8 cellular contexts compared by ENCODE assay signal in the genomic region with DNA sequence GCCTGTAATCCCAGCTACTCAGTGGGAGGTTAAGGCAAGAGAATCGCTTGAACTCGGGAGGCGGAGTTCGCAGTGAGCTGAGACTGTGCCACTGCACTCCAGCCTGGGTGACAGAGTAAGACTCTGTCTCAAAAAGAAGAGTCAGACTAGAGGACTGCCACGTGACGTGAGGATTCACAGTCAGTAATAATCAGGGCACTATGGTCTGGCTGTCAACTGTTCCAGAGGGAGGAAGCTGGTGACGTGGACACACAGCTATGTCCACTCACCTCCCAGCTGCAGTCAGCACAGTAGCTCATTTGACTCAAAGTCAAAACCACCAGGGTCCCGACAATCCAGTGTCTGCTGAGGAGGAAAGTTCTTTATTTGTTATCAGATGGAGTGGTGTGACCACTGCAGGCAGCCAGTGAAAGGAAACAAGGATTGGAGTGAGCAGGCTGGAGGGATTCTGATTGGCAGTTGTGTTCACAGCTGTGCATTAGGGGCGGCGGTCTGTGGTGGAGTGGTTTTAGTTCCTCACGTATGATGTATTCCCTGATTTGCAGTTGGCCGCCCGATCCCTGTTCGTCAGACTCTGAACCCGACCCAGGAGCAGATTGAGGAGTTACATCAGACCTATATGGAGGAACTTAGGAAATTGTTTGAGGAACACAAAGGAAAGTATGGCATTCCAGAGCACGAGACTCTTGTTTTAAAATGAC. TPM values are rescaled to one million over a fixed set of nuclear protein-coding genes. Genes with fewer than 3 reads are reported as not detected.
DNase-seq lines count a peak whose midpoint lies in the region; ATAC-seq lines count a peak whose summit lies in the region.

No MANE protein-coding gene starts in this region.

- intact Hi-C loops in Right ventricle myocardium inferior (cut with DNase I) = loop anchor here (2.0 kb wide), 1 partner anchor 85 kb away; no protein-coding TSS in a partner anchor

- H3K9me3 Mint-ChIP-seq in CD4-positive, CD25-positive, alpha-beta regulatory T cell = no peaks in the 10 kb centered on the region
- no peaks in the 10 kb centered on the region for H3K9me3 Mint-ChIP-seq in activated naive CD8-positive, alpha-beta T cell treated with anti-CD3 and anti-CD28 coated beads, Interleukin-2, amount 50 U/mL, for 24 hours

- H3K27me3 Mint-ChIP-seq in CD4-positive, CD25-positive, alpha-beta regulatory T cell = peaks cover 36% of the 10 kb centered on the region
- H3K27me3 Mint-ChIP-seq in activated naive CD8-positive, alpha-beta T cell treated with anti-CD3 and anti-CD28 coated beads, Interleukin-2, amount 50 U/mL, for 24 hours = peaks cover 12% of the 10 kb centered on the region

- H3K36me3 ChIP-seq in CD4-positive, CD25-positive, alpha-beta regulatory T cell (ENCODE audit: control insufficient read depth, insufficient read depth, low read length) = no peaks in the 10 kb centered on the region

- H3K9me3 ChIP-seq in CD4-positive, CD25-positive, alpha-beta regulatory T cell (ENCODE audit: control insufficient read depth in 2 of 2, low read length in 2 of 2) = no peaks in the 10 kb centered on the region

- ATAC-seq in CD4-positive, CD25-positive, alpha-beta regulatory T cell (ENCODE audit: low read depth in 2 of 2) = peak; percentile 28 to 52
- ATAC-seq in GM21423 (IDR thresholded peaks at IDR 0.05; ENCODE audit: unreplicated experiment) (peak; percentile 70), Right ventricle myocardium inferior (peak; percentile 93), GM19328 (IDR thresholded peaks at IDR 0.05; ENCODE audit: unreplicated experiment) (no peak), GM18868 (IDR thresholded peaks at IDR 0.05; ENCODE audit: unreplicated experiment) (no peak)
- ATAC-seq in activated naive CD8-positive, alpha-beta T cell treated with anti-CD3 and anti-CD28 coated beads, Interleukin-2, amount 50 U/mL, for 24 hours = peak; percentile 39

- no peak overlapping the region for H3K4me3 Mint-ChIP-seq in CD4-positive, CD25-positive, alpha-beta regulatory T cell
- H3K4me3 Mint-ChIP-seq in activated naive CD8-positive, alpha-beta T cell treated with anti-CD3 and anti-CD28 coated beads, Interleukin-2, amount 50 U/mL, for 24 hours = no peak overlapping the region

- H3K36me3 Mint-ChIP-seq in CD4-positive, CD25-positive, alpha-beta regulatory T cell = no peaks in the 10 kb centered on the region
- H3K36me3 Mint-ChIP-seq in activated naive CD8-positive, alpha-beta T cell treated with anti-CD3 and anti-CD28 coated beads, Interleukin-2, amount 50 U/mL, for 24 hours (ENCODE audit: low read depth) = no peaks in the 10 kb centered on the region

- no peaks in the 10 kb centered on the region for H3K4me1 Mint-ChIP-seq in CD4-positive, CD25-positive, alpha-beta regulatory T cell
- H3K4me1 Mint-ChIP-seq in activated naive CD8-positive, alpha-beta T cell treated with anti-CD3 and anti-CD28 coated beads, Interleukin-2, amount 50 U/mL, for 24 hours = peaks cover 14% of the 10 kb centered on the region

- no peak overlapping the region for H3K27ac Mint-ChIP-seq in CD4-positive, CD25-positive, alpha-beta regulatory T cell
- H3K27ac Mint-ChIP-seq in activated naive CD8-positive, alpha-beta T cell treated with anti-CD3 and anti-CD28 coated beads, Interleukin-2, amount 50 U/mL, for 24 hours = no peak overlapping the region

- no peaks in the 10 kb centered on the region for H3K4me1 ChIP-seq in CD4-positive, CD25-positive, alpha-beta regulatory T cell (ENCODE audit: control insufficient read depth, insufficient read depth, low read length, poor library complexity, severe bottlenecking)

- peaks cover 14% of the 10 kb centered on the region for H3K27me3 ChIP-seq in CD4-positive, CD25-positive, alpha-beta regulatory T cell (ENCODE audit: control insufficient read depth, insufficient read depth, low read length)

- no peak overlapping the region for H3K27ac ChIP-seq in CD4-positive, CD25-positive, alpha-beta regulatory T cell (ENCODE audit: insufficient read depth, low read length, poor library complexity, severe bottlenecking)

- H3K4me3 ChIP-seq in CD4-positive, CD25-positive, alpha-beta regulatory T cell (ENCODE audit: low read depth, low read length) = no peak overlapping the region

- no peak for DNase-seq in CD4-positive, CD25-positive, alpha-beta regulatory T cell
- DNase-seq in Kasumi-1 (lab: John Stamatoyannopoulos, UW) = peak; percentile 8 to 22
- DNase-seq in activated naive CD8-positive, alpha-beta T cell treated with anti-CD3 and anti-CD28 coated beads, Interleukin-2, amount 50 U/mL, for 24 hours = peak; percentile 3
- DNase-seq in Right ventricle myocardium inferior (ENCODE audit: missing footprints) = peak; percentile 78
- peak; percentile 66 for DNase-seq in pulmonary artery endothelial cell (ENCODE audit: low read depth, low spot score)

RNA-seq across cellular contexts. Expression of gene MOGAT1, which starts 37.9 kb away (rescaled TPM):
- total RNA-seq in CD4-positive, CD25-positive, alpha-beta regulatory T cell = not detected
- polyA plus RNA-seq in CD4-positive, CD25-positive, alpha-beta regulatory T cell = not detected
- 0.38 TPM for total RNA-seq in Right ventricle myocardium inferior
- not detected in 2 replicates for total RNA-seq in pulmonary artery endothelial cell

RNA-seq across cellular contexts. Expression of gene FARSB, which starts 53.4 kb away (rescaled TPM):
- total RNA-seq in CD4-positive, CD25-positive, alpha-beta regulatory T cell = 10.8 TPM
- 10 to 100 TPM; 22.3 to 26.2 (median 25.5) TPM for polyA plus RNA-seq in CD4-positive, CD25-positive, alpha-beta regulatory T cell
- total RNA-seq in Right ventricle myocardium inferior = 19.0 TPM
- total RNA-seq in pulmonary artery endothelial cell = 20.3 and 20.8 TPM in 2 replicates

Comparison
In these comparisons a context has a peak if more than half of its experiments do, and no peak if none do; other contexts are left out.
1. ATAC-seq: peak in CD4-positive, CD25-positive, alpha-beta regulatory T cell (2 of 2), GM21423 (single experiment), activated naive CD8-positive, alpha-beta T cell treated with anti-CD3 and anti-CD28 coated beads, Interleukin-2, amount 50 U/mL, for 24 hours (single experiment) and Right ventricle myocardium inferior (single experiment); none in GM19328 (single experiment) and GM18868 (single experiment).
2. DNase-seq: peak in Kasumi-1 (2 of 2), activated naive CD8-positive, alpha-beta T cell treated with anti-CD3 and anti-CD28 coated beads, Interleukin-2, amount 50 U/mL, for 24 hours (single experiment), Right ventricle myocardium inferior (single experiment) and pulmonary artery endothelial cell (single experiment); none in CD4-positive, CD25-positive, alpha-beta regulatory T cell (0 of 3).